In the genomic region with DNA sequence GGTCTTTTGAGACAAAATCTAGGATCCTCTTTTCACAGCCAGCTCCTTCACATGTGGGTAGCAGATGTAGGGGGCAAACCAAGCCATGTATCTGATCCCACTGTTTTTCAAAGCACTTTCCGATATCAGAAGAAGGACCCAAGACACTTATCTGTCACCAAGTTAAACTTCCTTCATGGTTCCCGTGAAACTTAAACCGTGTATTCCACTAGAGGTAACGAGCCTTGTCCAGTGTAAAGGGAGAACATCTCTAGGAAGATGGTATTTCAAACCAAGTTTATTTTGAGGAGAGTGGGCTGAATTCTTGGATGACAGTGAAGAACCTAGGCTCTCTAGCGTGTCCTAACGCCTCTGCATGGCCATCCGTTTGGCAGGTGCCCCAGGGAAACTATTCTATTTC, we compare ENCODE assay signal across 1 cellular context.
TF ChIP-seq lines count a peak whose summit lies in the region.

No MANE protein-coding gene starts in this region.

TF ChIP-seq in K562, 482 proteins besides CTCF, POLR2A, EP300 and RAD21:
- TF ChIP-seq, protein P1, sequence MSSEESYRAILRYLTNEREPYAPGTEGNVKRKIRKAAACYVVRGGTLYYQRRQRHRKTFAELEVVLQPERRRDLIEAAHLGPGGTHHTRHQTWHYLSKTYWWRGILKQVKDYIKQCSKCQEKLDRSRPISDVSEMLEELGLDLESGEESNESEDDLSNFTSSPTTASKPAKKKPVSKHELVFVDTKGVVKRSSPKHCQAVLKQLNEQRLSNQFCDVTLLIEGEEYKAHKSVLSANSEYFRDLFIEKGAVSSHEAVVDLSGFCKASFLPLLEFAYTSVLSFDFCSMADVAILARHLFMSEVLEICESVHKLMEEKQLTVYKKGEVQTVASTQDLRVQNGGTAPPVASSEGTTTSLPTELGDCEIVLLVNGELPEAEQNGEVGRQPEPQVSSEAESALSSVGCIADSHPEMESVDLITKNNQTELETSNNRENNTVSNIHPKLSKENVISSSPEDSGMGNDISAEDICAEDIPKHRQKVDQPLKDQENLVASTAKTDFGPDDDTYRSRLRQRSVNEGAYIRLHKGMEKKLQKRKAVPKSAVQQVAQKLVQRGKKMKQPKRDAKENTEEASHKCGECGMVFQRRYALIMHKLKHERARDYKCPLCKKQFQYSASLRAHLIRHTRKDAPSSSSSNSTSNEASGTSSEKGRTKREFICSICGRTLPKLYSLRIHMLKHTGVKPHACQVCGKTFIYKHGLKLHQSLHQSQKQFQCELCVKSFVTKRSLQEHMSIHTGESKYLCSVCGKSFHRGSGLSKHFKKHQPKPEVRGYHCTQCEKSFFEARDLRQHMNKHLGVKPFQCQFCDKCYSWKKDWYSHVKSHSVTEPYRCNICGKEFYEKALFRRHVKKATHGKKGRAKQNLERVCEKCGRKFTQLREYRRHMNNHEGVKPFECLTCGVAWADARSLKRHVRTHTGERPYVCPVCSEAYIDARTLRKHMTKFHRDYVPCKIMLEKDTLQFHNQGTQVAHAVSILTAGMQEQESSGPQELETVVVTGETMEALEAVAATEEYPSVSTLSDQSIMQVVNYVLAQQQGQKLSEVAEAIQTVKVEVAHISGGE (CRISPR knock-in tag; IDR thresholded peaks at IDR 0.05): peak in 1 of 3 experiments; percentile 93; a peak in 2 of 6 replicates
- TF ChIP-seq, protein P2, sequence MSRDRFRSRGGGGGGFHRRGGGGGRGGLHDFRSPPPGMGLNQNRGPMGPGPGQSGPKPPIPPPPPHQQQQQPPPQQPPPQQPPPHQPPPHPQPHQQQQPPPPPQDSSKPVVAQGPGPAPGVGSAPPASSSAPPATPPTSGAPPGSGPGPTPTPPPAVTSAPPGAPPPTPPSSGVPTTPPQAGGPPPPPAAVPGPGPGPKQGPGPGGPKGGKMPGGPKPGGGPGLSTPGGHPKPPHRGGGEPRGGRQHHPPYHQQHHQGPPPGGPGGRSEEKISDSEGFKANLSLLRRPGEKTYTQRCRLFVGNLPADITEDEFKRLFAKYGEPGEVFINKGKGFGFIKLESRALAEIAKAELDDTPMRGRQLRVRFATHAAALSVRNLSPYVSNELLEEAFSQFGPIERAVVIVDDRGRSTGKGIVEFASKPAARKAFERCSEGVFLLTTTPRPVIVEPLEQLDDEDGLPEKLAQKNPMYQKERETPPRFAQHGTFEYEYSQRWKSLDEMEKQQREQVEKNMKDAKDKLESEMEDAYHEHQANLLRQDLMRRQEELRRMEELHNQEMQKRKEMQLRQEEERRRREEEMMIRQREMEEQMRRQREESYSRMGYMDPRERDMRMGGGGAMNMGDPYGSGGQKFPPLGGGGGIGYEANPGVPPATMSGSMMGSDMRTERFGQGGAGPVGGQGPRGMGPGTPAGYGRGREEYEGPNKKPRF (IDR thresholded peaks at IDR 0.05; ENCODE audit: low read depth, low read length): no peak
- TF ChIP-seq EWSR1 (IDR thresholded peaks at IDR 0.05; ENCODE audit: borderline replicate concordance, low read depth, partially characterized antibody): peak; percentile 24
